In the genomic region with DNA sequence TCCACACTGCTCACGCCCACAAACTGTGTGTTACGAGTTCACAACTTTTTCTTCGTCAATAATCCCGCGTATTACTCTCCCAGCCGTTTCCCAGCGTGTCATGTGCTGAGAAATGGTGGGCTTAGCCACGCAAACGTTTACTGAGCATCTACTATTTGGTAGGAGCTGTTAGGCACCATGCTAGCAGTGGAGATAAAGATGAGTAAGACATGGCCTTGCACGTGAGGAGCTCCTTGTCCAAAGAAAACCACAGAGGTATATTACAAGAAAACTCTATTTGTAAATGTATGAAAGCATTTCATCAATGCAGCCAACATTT, we compare ENCODE assay signal across 8 cellular contexts. TPM values are rescaled to one million over a fixed set of nuclear protein-coding genes. Genes with fewer than 3 reads are reported as not detected.
DNase-seq lines count a peak whose midpoint lies in the region; ATAC-seq and TF ChIP-seq lines count a peak whose summit lies in the region.

No MANE protein-coding gene starts in this region.

- no peak overlapping the region for H2BK12ac ChIP-seq in mesenchymal stem cell (ENCODE audit: low read length in 2 of 2)

- H2BK120ac ChIP-seq in mesenchymal stem cell (ENCODE audit: low read depth, low read length): no peak overlapping the region

- peaks cover 28% of the 10 kb centered on the region for H3K4me1 Mint-ChIP-seq in stimulated activated naive CD8-positive, alpha-beta T cell treated with anti-CD3 and anti-CD28 coated beads, Interleukin-15, Interleukin-2, amounts not matched to agents 100 ng/mL and 50 ng/mL, for 24 hours (ENCODE audit: low read depth)

- intact Hi-C loops in body of pancreas (cut with DNase I) (no loop called here), aorta (cut with DNase I) (loop anchor here in 1 of 2 donors (1.0 to 5.0 kb wide), 2 partner anchors 41 to 293 kb away; partner anchors contain the start of genes LYAR, STX18 and ZBTB49)

- no peak overlapping the region for H2BK5ac ChIP-seq in mesenchymal stem cell (ENCODE audit: low read depth, low read length, poor library complexity, severe bottlenecking)

- peak overlapping the region; percentile 96 for H3K9ac ChIP-seq in mesenchymal stem cell (ENCODE audit: low read length)

- WGBS in body of pancreas, 2 donors: 16 to 17% methylated on average over 10 of the region's 10 CpGs
- WGBS in mesenchymal stem cell: 58% methylated on average over 9 of the region's 10 CpGs
- WGBS in aorta, 2 donors: 9 to 14% methylated on average over 10 of the region's 10 CpGs

- peaks cover 29% of the 10 kb centered on the region for H3K36me3 Mint-ChIP-seq in stimulated activated naive CD8-positive, alpha-beta T cell treated with anti-CD3 and anti-CD28 coated beads, Interleukin-15, Interleukin-2, amounts not matched to agents 100 ng/mL and 50 ng/mL, for 24 hours (ENCODE audit: low read depth)

- peak overlapping the region; percentile 99 for H3K27ac Mint-ChIP-seq in stimulated activated naive CD8-positive, alpha-beta T cell treated with anti-CD3 and anti-CD28 coated beads, Interleukin-15, Interleukin-2, amounts not matched to agents 100 ng/mL and 50 ng/mL, for 24 hours

- no peak overlapping the region for H2AK5ac ChIP-seq in mesenchymal stem cell (ENCODE audit: low read length, severe bottlenecking)

- no peak overlapping the region for H2AFZ ChIP-seq in mesenchymal stem cell (ENCODE audit: low read depth, low read length)

- no peak overlapping the region for H4K91ac ChIP-seq in mesenchymal stem cell (ENCODE audit: low read length)

- peaks cover 5% of the 10 kb centered on the region for H3K27me3 Mint-ChIP-seq in stimulated activated naive CD8-positive, alpha-beta T cell treated with anti-CD3 and anti-CD28 coated beads, Interleukin-15, Interleukin-2, amounts not matched to agents 100 ng/mL and 50 ng/mL, for 24 hours

- H3K4me1 ChIP-seq in body of pancreas: peaks cover 18% of the 10 kb centered on the region
- peaks cover 7% of the 10 kb centered on the region for H3K4me1 ChIP-seq in mesenchymal stem cell (ENCODE audit: control insufficient read depth, insufficient read depth, low read depth, low read length)
- H3K4me1 ChIP-seq in aorta (ENCODE audit: control insufficient read depth in 1 of 2, insufficient read depth in 2 of 2, low read length in 2 of 2): no peaks in the 10 kb centered on the region

- no peaks in the 10 kb centered on the region for H3K9me3 Mint-ChIP-seq in stimulated activated naive CD8-positive, alpha-beta T cell treated with anti-CD3 and anti-CD28 coated beads, Interleukin-15, Interleukin-2, amounts not matched to agents 100 ng/mL and 50 ng/mL, for 24 hours

- H3K27ac ChIP-seq in body of pancreas (peak overlapping the region; percentile 90 to 94 (median 94)), mesenchymal stem cell (ENCODE audit: low read length, poor library complexity, severe bottlenecking) (peak overlapping the region; percentile 97), aorta (ENCODE audit: low read depth in 1 of 2, low read length in 2 of 2) (peak overlapping the region; percentile 76 to 96)

- no peak for TF ChIP-seq POLR2A in body of pancreas (IDR thresholded peaks at IDR 0.05)

- H3K4me3 ChIP-seq in body of pancreas (peak overlapping the region; percentile 67 to 94), mesenchymal stem cell (ENCODE audit: insufficient read depth in 1 of 2, low read depth in 1 of 2, low read length in 2 of 2) (peak overlapping the region in 1 of 2 experiments; percentile 89), aorta (ENCODE audit: low read length in 2 of 2) (peak overlapping the region; percentile 69 to 72)

- no peak overlapping the region for H2BK15ac ChIP-seq in mesenchymal stem cell (ENCODE audit: low read depth, poor library complexity, severe bottlenecking)

- no peak overlapping the region for H3K14ac ChIP-seq in mesenchymal stem cell (ENCODE audit: low read length in 2 of 2)

- H3K36me3 ChIP-seq in body of pancreas (replicated peaks in 1 of 2; ENCODE audit: insufficient read depth in 1 of 2, low read depth in 2 of 2) (peaks cover 0 to 5% of the 10 kb centered on the region in 2 donors), mesenchymal stem cell (ENCODE audit: control insufficient read depth in 1 of 2, insufficient read depth in 2 of 2, low read depth in 1 of 2, low read length in 2 of 2) (peaks cover 15 to 25% of the 10 kb centered on the region in 2 experiments), aorta (ENCODE audit: control insufficient read depth in 1 of 2, insufficient read depth in 2 of 2, low read length in 1 of 2) (peaks cover 0 to 4% of the 10 kb centered on the region in 2 donors)

- H3K4me2 ChIP-seq in mesenchymal stem cell (ENCODE audit: low read length, poor library complexity, severe bottlenecking): peak overlapping the region; percentile 42

- H3K27me3 ChIP-seq in body of pancreas (no peaks in the 10 kb centered on the region), mesenchymal stem cell (ENCODE audit: control insufficient read depth in 1 of 2, insufficient read depth in 1 of 2, low read length in 2 of 2) (peaks cover 0 to 7% of the 10 kb centered on the region in 2 experiments), aorta (ENCODE audit: control insufficient read depth in 1 of 2, insufficient read depth in 2 of 2, low read length in 1 of 2) (no peaks in the 10 kb centered on the region)

- no peak for ATAC-seq in stimulated activated naive CD8-positive, alpha-beta T cell treated with anti-CD3 and anti-CD28 coated beads, Interleukin-15, Interleukin-2, amounts not matched to agents 100 U/mL and 50 U/mL, for 24 hours
- ATAC-seq in body of pancreas (no peak), aorta (ENCODE audit: low FRiP score) (no peak), GM19351 (IDR thresholded peaks at IDR 0.05; ENCODE audit: unreplicated experiment) (no peak)

- peak overlapping the region; percentile 95 for H4K8ac ChIP-seq in mesenchymal stem cell (ENCODE audit: low read length)

- H3K9me3 ChIP-seq in body of pancreas (no peaks in the 10 kb centered on the region), mesenchymal stem cell (ENCODE audit: control insufficient read depth, low read length) (no peaks in the 10 kb centered on the region), aorta (ENCODE audit: control insufficient read depth, low read length) (no peaks in the 10 kb centered on the region)

- peaks cover 20% of the 10 kb centered on the region for H3K79me1 ChIP-seq in mesenchymal stem cell (replicated peaks; ENCODE audit: low read length, poor library complexity, severe bottlenecking)

- no peak overlapping the region for H3K23ac ChIP-seq in mesenchymal stem cell (ENCODE audit: low read length in 2 of 2)

- TF ChIP-seq CTCF in body of pancreas (IDR thresholded peaks at IDR 0.05): no peak

- no peak for DNase-seq in stimulated activated naive CD8-positive, alpha-beta T cell treated with anti-CD3 and anti-CD28 coated beads, Interleukin-15, Interleukin-2, amounts not matched to agents 100 U/mL and 50 U/mL, for 24 hours
- DNase-seq in body of pancreas: no peak
- DNase-seq in mesenchymal stem cell: peak; percentile 28
- no peak for DNase-seq in aorta
- DNase-seq in H4 (ENCODE audit: low spot score): no peak
- no peak for DNase-seq in EL

- no peak overlapping the region for H3K18ac ChIP-seq in mesenchymal stem cell (ENCODE audit: low read depth in 1 of 2, low read length in 2 of 2)

- H3K4ac ChIP-seq in mesenchymal stem cell (ENCODE audit: low read depth in 1 of 2, low read length in 2 of 2): peak overlapping the region; percentile 61 to 85

- H3K4me3 Mint-ChIP-seq in stimulated activated naive CD8-positive, alpha-beta T cell treated with anti-CD3 and anti-CD28 coated beads, Interleukin-15, Interleukin-2, amounts not matched to agents 100 ng/mL and 50 ng/mL, for 24 hours: peak overlapping the region; percentile 99

RNA-seq across cellular contexts. Expression of gene TMEM128, which starts 0.8 kb away (rescaled TPM):
- total RNA-seq in body of pancreas: 10 to 100 TPM; 12.9 to 17.1 TPM
- 12.8 TPM for polyA plus RNA-seq in mesenchymal stem cell (2013, experiment 1 of 2)
- polyA plus RNA-seq in mesenchymal stem cell (2013, experiment 2 of 2): 14.0 TPM
- total RNA-seq in aorta: 10 to 100 TPM; 14.8 to 15.6 TPM
- polyA plus RNA-seq in aorta: 10 to 100 TPM; 21.0 to 27.8 TPM
- total RNA-seq in H4 (2014; rRNA removed; shearing (Covaris generic)): 34.1 and 37.0 TPM in 2 replicates

RNA-seq across cellular contexts. Expression of gene OTOP1, which starts 22.1 kb away (rescaled TPM):
- total RNA-seq in body of pancreas (not detected), aorta (not detected)
- not detected for polyA plus RNA-seq in mesenchymal stem cell (2013, experiment 1 of 2)
- polyA plus RNA-seq in mesenchymal stem cell (2013, experiment 2 of 2): not detected
- not detected for polyA plus RNA-seq in aorta
- total RNA-seq in H4 (2014; rRNA removed; shearing (Covaris generic)): not detected in 2 replicates

RNA-seq across cellular contexts. Expression of gene LYAR, which starts 41.1 kb away (rescaled TPM):
- 10 to 100 TPM in 1 of 2 donors, 1 to 10 TPM in 1; 7.6 to 12.5 TPM for total RNA-seq in body of pancreas
- 17.5 TPM for polyA plus RNA-seq in mesenchymal stem cell (2013, experiment 1 of 2)
- 19.2 TPM for polyA plus RNA-seq in mesenchymal stem cell (2013, experiment 2 of 2)
- total RNA-seq in aorta: 10 to 100 TPM in 1 of 2 donors, 1 to 10 TPM in 1; 9.6 to 12.1 TPM
- 10 to 100 TPM; 12.1 to 14.8 TPM for polyA plus RNA-seq in aorta
- 46.6 and 54.9 TPM in 2 replicates for total RNA-seq in H4 (2014; rRNA removed; shearing (Covaris generic))

RNA-seq across cellular contexts. Expression of gene ZBTB49, which starts 41.2 kb away (rescaled TPM):
- total RNA-seq in body of pancreas (10 to 100 TPM in 1 of 2 donors, 1 to 10 TPM in 1; 9.1 to 23.4 TPM), aorta (1 to 10 TPM; 4.9 to 7.4 TPM)
- 2.6 TPM for polyA plus RNA-seq in mesenchymal stem cell (2013, experiment 1 of 2)
- polyA plus RNA-seq in mesenchymal stem cell (2013, experiment 2 of 2): 2.3 TPM
- 1 to 10 TPM; 1.4 to 4.8 TPM for polyA plus RNA-seq in aorta
- total RNA-seq in H4 (2014; rRNA removed; shearing (Covaris generic)): 4.6 and 5.5 TPM in 2 replicates
